Comparison of ENCODE assay signal across 8 cellular contexts in genomic region chr16:66717112-66717675, GRCh38. TPM values are rescaled to one million over a fixed set of nuclear protein-coding genes. Genes with fewer than 3 reads are reported as not detected.
DNase-seq lines count a peak whose midpoint lies in the region; ATAC-seq, FAIRE-seq and TF ChIP-seq lines count a peak whose summit lies in the region.

No MANE protein-coding gene starts in this region.

- peaks cover 29% of the 10 kb centered on the region for H3K36me3 ChIP-seq in left ventricle myocardium inferior

- peak; percentile 48 for ATAC-seq in HG03354 (IDR thresholded peaks at IDR 0.05; ENCODE audit: poor library complexity, severe bottlenecking, unreplicated experiment)
- no peak for ATAC-seq in GM21825 (IDR thresholded peaks at IDR 0.05; ENCODE audit: unreplicated experiment)

- no peak for FAIRE-seq in H54 (lab: Jason Lieb, UNC)

- peak; percentile 63 for TF ChIP-seq CTCF in left ventricle myocardium inferior (IDR thresholded peaks at IDR 0.05; ENCODE audit: borderline replicate concordance)

- peaks cover 13% of the 10 kb centered on the region for H3K4me1 ChIP-seq in left ventricle myocardium inferior

- intact Hi-C loops in left ventricle myocardium inferior (cut with micrococcal nuclease) = no loop called here

- H3K4me3 ChIP-seq in left ventricle myocardium inferior = no peak overlapping the region

- no peaks in the 10 kb centered on the region for H3K9me3 ChIP-seq in left ventricle myocardium inferior (replicated peaks)

- no peak for TF ChIP-seq POLR2A in H54 (IDR thresholded peaks at IDR 0.05; ENCODE audit: low read depth, low read length)

- H3K27ac ChIP-seq in left ventricle myocardium inferior (replicated peaks) = no peak overlapping the region

- no peaks in the 10 kb centered on the region for H3K27me3 ChIP-seq in left ventricle myocardium inferior (ENCODE audit: low read depth)

- DNase-seq in D341Med (ENCODE audit: low spot score) = peak; percentile 72
- peak; percentile 19 to 30 for DNase-seq in activated CD4-positive, alpha-beta T cell treated with anti-CD3 and anti-CD28 coated beads, Interleukin-2, amount 50 U/mL, for 48 hours
- DNase-seq in left ventricle myocardium inferior = peak; percentile 27
- DNase-seq in stimulated activated CD8-positive, alpha-beta memory T cell treated with anti-CD3 and anti-CD28 coated beads, Interleukin-4, amount 100 ng/mL, for 48 hours = peak; percentile 33
- no peak for DNase-seq in NCI-H187 (lab: John Stamatoyannopoulos, UW)
- DNase-seq in H54 (ENCODE audit: insufficient read length, low spot score) = no peak

RNA-seq across cellular contexts. Expression of gene CMTM4, which starts 20.7 kb away (rescaled TPM):
- 11.3 TPM for total RNA-seq in left ventricle myocardium inferior

RNA-seq across cellular contexts. Expression of gene DYNC1LI2, which starts 34.2 kb away (rescaled TPM):
- 82.9 TPM for total RNA-seq in left ventricle myocardium inferior

Comparison
In these comparisons a context has a peak if more than half of its experiments do, and no peak if none do; other contexts are left out.
1. DNase-seq: peak in D341Med (single experiment), activated CD4-positive, alpha-beta T cell treated with anti-CD3 and anti-CD28 coated beads, Interleukin-2, amount 50 U/mL, for 48 hours (2 of 2), left ventricle myocardium inferior (single experiment) and stimulated activated CD8-positive, alpha-beta memory T cell treated with anti-CD3 and anti-CD28 coated beads, Interleukin-4, amount 100 ng/mL, for 48 hours (single experiment); none in NCI-H187 (0 of 2) and H54 (single experiment).